ENCODE assay signal across 15 cellular contexts in the genomic region with DNA sequence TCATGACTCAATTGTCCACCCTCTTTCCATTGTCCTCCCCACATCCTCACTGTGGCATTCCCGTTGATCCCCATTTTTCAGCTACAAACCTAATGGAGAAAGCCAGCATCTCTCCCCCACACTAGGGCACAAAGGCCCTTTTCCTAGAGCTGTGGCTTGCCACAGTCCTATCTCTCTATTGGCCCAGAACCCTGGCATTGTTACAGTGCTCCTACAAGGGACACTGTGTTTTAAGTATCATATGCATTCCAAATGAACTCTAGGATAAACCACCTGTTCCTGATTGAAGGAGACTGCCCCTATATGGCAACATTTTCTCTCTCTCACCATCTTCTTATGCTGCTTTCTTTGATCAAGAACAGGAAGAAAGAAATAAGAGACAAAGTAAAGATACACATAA.
"Had no signal": no experiment of that assay in that cellular context is flagged by ENCODE, and none has a peak within 500 bp of the region (broad histone marks: within the 10 kb centered on the region; RNA-seq: fewer than 3 reads in every experiment).

No MANE protein-coding gene starts in this region.

- H3K27ac Mint-ChIP-seq: activated CD4-positive, alpha-beta T cell treated with anti-CD3 and anti-CD28 coated beads, Interleukin-2, amount 10 ng/mL, durations not matched to agents 7 days and 5 days; brain; mesothelial cell of epicardium; T-helper 1 cell treated with Interleukin-12 subunit alpha and Interleukin-12 subunit beta and Interleukin-4 antibody, amounts not matched to agents 30 μg/mL and 1 μg/mL, for 36 hours had no signal

- H3K9me3 ChIP-seq: lower lobe of right lung, ovary, spleen, tibial nerve, uterus had no signal

- H3K27ac ChIP-seq: foreskin keratinocyte, lower lobe of right lung, ovary, spleen, tibial nerve, uterus had no signal

- H3K36me3 ChIP-seq: lower lobe of right lung, ovary, spleen, tibial nerve, uterus had no signal

- H3K4me1 ChIP-seq: foreskin keratinocyte, uterus had no signal

- H3K4me3 Mint-ChIP-seq: activated CD4-positive, alpha-beta T cell treated with anti-CD3 and anti-CD28 coated beads, Interleukin-2, amount 10 ng/mL, durations not matched to agents 7 days and 5 days; brain; mesothelial cell of epicardium; T-helper 1 cell treated with Interleukin-12 subunit alpha and Interleukin-12 subunit beta and Interleukin-4 antibody, amounts not matched to agents 30 μg/mL and 1 μg/mL, for 36 hours had no signal

- DNase-seq: activated CD4-positive, alpha-beta T cell treated with anti-CD3 and anti-CD28 coated beads, Interleukin-2, amount 10 ng/mL, durations not matched to agents 7 days and 5 days; activated CD4-positive, CD25-positive, alpha-beta regulatory T cell; activated naive CD4-positive, alpha-beta T cell treated with anti-CD3 and anti-CD28 coated beads, Interleukin-2, amount 50 U/mL, for 16 hours; cerebellar nuclear complex; effector CD8-positive, alpha-beta T cell; foreskin keratinocyte; lower lobe of right lung; ovary; spleen; uterus had no signal

- ATAC-seq: foreskin keratinocyte, lower lobe of right lung, sciatic nerve had no signal

- H3K4me3 ChIP-seq: lower lobe of right lung, ovary, spleen, tibial nerve, uterus had no signal

- H3K27me3 ChIP-seq: foreskin keratinocyte, ovary, spleen, uterus had no signal

- H3K27me3 Mint-ChIP-seq: activated CD4-positive, alpha-beta T cell treated with anti-CD3 and anti-CD28 coated beads, Interleukin-2, amount 10 ng/mL, durations not matched to agents 7 days and 5 days had no signal
